In the genomic region with DNA sequence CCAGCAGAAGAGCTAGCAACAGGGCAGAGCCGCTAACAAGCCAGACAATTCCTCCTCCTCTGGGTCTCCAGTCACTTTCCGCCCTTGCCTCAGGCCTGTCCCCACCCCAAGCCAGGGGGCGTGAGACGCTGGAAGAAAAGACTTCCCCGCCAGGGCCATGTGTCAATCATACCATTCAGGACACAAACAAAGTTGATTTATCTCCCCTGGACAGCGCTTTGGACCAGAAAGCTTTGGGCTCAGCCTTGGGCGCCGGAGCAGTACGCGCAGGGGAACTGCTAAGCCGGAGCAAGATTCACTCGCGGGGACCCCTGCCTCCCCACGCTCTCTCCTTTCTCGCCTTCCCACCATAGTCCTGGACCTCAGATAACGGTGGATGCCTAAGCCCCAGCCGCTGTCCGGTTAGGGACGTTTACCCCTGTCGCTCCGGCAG, we compare ENCODE assay signal across 8 cellular contexts. TPM values are rescaled to one million over a fixed set of nuclear protein-coding genes. Genes with fewer than 3 reads are reported as not detected.
DNase-seq lines count a peak whose midpoint lies in the region; ATAC-seq and TF ChIP-seq lines count a peak whose summit lies in the region.

No MANE protein-coding gene starts in this region.

- H3K4me1 ChIP-seq in spleen = peaks cover 7 to 26% (median 18%) of the 10 kb centered on the region in 6 donors

- TF ChIP-seq CTCF in HFF-Myc (IDR thresholded peaks at IDR 0.05; ENCODE audit: low read depth, low read length, missing control alignments) (no peak), spleen (IDR thresholded peaks at IDR 0.05 in 8 of 11, conservative IDR thresholded peaks at IDR 0.05 in 3 of 11) (peak in 1 of 11 experiments; percentile 13)

- no peak for DNase-seq in HFF-Myc (ENCODE audit: extremely low read depth, low read depth)
- DNase-seq in astrocyte of the hippocampus (ENCODE audit: low read depth, low spot score) = peak; percentile 27
- DNase-seq in iPS-NIHi11 (ENCODE audit: low spot score) = peak; percentile 58
- DNase-seq in spleen = no peak
- DNase-seq in stimulated activated CD4-positive, alpha-beta T cell treated with anti-CD3 and anti-CD28 coated beads, Interleukin-4, amount 100 ng/mL, for 24 hours = no peak
- DNase-seq in KG1 (lab: John Stamatoyannopoulos, UW) = no peak

- peaks cover 0 to 9% (median 3%) of the 10 kb centered on the region in 8 donors for H3K9me3 ChIP-seq in spleen

- ATAC-seq in GM21717 (IDR thresholded peaks at IDR 0.05; ENCODE audit: unreplicated experiment) (no peak), HG03469 (IDR thresholded peaks at IDR 0.05; ENCODE audit: unreplicated experiment) (no peak)

- intact Hi-C loops in spleen (cut with DNase I; ENCODE audit: low total_unique reads) = no loop called here

- 9 to 13% (median 10%) methylated on average over 19 to 21 of the region's 21 CpGs for WGBS in spleen, 5 donors

- TF ChIP-seq POLR2A in spleen (IDR thresholded peaks at IDR 0.05) = no peak

- no peaks in the 10 kb centered on the region for H3K36me3 ChIP-seq in spleen

- peaks cover 0 to 31% (median 11%) of the 10 kb centered on the region in 7 donors for H3K27me3 ChIP-seq in spleen (replicated peaks in 1 of 7)

- peak overlapping the region; percentile 40 for H3K4me3 ChIP-seq in HFF-Myc (replicated peaks; ENCODE audit: low read depth, low read length)
- peak overlapping the region; percentile 40 to 69 (median 51) for H3K4me3 ChIP-seq in spleen

- H3K27ac ChIP-seq in spleen = peak overlapping the region; percentile 4 to 85 (median 67)

RNA-seq across cellular contexts. Expression of a gene that starts 0.5 kb away (rescaled TPM):
- 10 to 100 TPM in 1 of 7 donors, 1 to 10 TPM in 6; 3.4 to 10.9 (median 5.8) TPM for total RNA-seq in spleen
- polyA plus RNA-seq in spleen = 1 to 10 TPM in 1 of 3 donors, under 1 TPM in 2; 0.59 to 1.8 (median 0.83) TPM

RNA-seq across cellular contexts. Expression of a gene that starts 46.7 kb away (rescaled TPM):
- total RNA-seq in spleen = not detected
- under 1 TPM in 1 of 3 donors, not detected in 2; 0.13 TPM for polyA plus RNA-seq in spleen

Comparison
In these comparisons a context has a peak if more than half of its experiments do, and no peak if none do; other contexts are left out.
1. DNase-seq: peak in astrocyte of the hippocampus (single experiment) and iPS-NIHi11 (single experiment); none in HFF-Myc (single experiment), spleen (single experiment), stimulated activated CD4-positive, alpha-beta T cell treated with anti-CD3 and anti-CD28 coated beads, Interleukin-4, amount 100 ng/mL, for 24 hours (single experiment) and KG1 (single experiment).